ENCODE assay signal across 1 cellular context in the genomic region with DNA sequence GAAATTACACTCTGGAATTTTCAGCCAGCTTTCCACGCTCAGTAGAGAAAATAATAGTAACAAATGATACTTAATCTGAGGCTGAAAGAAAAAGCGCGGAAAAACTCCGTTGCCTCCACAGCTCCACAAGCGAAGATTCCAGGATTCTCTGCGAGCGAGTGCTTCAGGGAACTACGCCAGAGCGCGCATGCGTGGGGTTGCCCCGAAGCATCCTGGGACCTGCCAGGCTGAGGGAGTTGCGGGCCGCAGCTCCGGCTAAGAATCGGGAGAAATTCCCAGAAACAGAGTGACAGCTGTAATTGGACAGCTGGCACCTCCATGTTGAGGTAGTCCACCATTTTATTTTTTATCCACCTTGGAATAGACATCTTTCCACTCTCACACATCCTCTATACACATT.
TF ChIP-seq lines count a peak whose summit lies in the region.

No MANE protein-coding gene starts in this region.

TF ChIP-seq in GM23338, 12 proteins besides CTCF, POLR2A, EP300 and RAD21 (continued from another document):
- TF ChIP-seq, protein P1, sequence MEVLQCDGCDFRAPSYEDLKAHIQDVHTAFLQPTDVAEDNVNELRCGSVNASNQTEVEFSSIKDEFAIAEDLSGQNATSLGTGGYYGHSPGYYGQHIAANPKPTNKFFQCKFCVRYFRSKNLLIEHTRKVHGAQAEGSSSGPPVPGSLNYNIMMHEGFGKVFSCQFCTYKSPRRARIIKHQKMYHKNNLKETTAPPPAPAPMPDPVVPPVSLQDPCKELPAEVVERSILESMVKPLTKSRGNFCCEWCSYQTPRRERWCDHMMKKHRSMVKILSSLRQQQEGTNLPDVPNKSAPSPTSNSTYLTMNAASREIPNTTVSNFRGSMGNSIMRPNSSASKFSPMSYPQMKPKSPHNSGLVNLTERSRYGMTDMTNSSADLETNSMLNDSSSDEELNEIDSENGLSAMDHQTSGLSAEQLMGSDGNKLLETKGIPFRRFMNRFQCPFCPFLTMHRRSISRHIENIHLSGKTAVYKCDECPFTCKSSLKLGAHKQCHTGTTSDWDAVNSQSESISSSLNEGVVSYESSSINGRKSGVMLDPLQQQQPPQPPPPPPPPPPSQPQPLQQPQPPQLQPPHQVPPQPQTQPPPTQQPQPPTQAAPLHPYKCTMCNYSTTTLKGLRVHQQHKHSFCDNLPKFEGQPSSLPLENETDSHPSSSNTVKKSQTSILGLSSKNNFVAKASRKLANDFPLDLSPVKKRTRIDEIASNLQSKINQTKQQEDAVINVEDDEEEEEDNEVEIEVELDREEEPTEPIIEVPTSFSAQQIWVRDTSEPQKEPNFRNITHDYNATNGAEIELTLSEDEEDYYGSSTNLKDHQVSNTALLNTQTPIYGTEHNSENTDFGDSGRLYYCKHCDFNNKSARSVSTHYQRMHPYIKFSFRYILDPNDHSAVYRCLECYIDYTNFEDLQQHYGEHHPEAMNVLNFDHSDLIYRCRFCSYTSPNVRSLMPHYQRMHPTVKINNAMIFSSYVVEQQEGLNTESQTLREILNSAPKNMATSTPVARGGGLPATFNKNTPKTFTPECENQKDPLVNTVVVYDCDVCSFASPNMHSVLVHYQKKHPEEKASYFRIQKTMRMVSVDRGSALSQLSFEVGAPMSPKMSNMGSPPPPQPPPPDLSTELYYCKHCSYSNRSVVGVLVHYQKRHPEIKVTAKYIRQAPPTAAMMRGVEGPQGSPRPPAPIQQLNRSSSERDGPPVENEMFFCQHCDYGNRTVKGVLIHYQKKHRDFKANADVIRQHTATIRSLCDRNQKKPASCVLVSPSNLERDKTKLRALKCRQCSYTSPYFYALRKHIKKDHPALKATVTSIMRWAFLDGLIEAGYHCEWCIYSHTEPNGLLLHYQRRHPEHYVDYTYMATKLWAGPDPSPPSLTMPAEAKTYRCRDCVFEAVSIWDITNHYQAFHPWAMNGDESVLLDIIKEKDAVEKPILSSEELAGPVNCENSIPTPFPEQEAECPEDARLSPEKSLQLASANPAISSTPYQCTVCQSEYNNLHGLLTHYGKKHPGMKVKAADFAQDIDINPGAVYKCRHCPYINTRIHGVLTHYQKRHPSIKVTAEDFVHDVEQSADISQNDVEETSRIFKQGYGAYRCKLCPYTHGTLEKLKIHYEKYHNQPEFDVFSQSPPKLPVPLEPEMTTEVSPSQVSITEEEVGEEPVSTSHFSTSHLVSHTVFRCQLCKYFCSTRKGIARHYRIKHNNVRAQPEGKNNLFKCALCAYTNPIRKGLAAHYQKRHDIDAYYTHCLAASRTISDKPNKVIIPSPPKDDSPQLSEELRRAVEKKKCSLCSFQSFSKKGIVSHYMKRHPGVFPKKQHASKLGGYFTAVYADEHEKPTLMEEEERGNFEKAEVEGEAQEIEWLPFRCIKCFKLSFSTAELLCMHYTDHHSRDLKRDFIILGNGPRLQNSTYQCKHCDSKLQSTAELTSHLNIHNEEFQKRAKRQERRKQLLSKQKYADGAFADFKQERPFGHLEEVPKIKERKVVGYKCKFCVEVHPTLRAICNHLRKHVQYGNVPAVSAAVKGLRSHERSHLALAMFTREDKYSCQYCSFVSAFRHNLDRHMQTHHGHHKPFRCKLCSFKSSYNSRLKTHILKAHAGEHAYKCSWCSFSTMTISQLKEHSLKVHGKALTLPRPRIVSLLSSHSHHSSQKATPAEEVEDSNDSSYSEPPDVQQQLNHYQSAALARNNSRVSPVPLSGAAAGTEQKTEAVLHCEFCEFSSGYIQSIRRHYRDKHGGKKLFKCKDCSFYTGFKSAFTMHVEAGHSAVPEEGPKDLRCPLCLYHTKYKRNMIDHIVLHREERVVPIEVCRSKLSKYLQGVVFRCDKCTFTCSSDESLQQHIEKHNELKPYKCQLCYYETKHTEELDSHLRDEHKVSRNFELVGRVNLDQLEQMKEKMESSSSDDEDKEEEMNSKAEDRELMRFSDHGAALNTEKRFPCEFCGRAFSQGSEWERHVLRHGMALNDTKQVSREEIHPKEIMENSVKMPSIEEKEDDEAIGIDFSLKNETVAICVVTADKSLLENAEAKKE (CRISPR knock-in tag; IDR thresholded peaks at IDR 0.05): no peak
- TF ChIP-seq NANOG (IDR thresholded peaks at IDR 0.05; ENCODE audit: borderline replicate concordance) (no peak), ZNF114 (CRISPR knock-in tag; IDR thresholded peaks at IDR 0.05) (no peak), ZNF331 (CRISPR knock-in tag; IDR thresholded peaks at IDR 0.05; ENCODE audit: low read depth) (no peak)
- TF ChIP-seq, protein P2, sequence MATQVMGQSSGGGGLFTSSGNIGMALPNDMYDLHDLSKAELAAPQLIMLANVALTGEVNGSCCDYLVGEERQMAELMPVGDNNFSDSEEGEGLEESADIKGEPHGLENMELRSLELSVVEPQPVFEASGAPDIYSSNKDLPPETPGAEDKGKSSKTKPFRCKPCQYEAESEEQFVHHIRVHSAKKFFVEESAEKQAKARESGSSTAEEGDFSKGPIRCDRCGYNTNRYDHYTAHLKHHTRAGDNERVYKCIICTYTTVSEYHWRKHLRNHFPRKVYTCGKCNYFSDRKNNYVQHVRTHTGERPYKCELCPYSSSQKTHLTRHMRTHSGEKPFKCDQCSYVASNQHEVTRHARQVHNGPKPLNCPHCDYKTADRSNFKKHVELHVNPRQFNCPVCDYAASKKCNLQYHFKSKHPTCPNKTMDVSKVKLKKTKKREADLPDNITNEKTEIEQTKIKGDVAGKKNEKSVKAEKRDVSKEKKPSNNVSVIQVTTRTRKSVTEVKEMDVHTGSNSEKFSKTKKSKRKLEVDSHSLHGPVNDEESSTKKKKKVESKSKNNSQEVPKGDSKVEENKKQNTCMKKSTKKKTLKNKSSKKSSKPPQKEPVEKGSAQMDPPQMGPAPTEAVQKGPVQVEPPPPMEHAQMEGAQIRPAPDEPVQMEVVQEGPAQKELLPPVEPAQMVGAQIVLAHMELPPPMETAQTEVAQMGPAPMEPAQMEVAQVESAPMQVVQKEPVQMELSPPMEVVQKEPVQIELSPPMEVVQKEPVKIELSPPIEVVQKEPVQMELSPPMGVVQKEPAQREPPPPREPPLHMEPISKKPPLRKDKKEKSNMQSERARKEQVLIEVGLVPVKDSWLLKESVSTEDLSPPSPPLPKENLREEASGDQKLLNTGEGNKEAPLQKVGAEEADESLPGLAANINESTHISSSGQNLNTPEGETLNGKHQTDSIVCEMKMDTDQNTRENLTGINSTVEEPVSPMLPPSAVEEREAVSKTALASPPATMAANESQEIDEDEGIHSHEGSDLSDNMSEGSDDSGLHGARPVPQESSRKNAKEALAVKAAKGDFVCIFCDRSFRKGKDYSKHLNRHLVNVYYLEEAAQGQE (IDR thresholded peaks at IDR 0.05; ENCODE audit: unreplicated experiment): no peak
TF ChIP-seq in GM23338: peak in this region for 0.
